Comparison of ENCODE assay signal across 21 cellular contexts in the genomic region with DNA sequence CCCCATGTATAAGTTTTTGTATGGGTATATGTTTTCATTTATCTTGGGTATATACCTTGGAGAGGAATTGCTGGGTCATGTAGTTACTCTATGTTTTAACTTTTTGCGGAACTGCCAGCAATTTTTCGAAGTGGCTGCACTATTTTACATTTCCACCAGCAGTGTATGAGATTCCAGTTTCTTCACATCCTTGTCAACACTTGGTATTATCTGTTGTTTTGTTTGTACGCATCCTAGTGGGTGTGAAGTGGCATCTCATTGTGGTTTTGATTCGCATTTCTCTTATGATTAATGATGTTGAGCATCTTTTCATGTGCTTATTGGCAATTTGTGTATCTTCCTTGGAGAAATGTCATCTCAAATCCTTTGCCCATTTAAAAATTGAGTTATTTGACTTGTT.
"Had no signal": no experiment of that assay in that cellular context is flagged by ENCODE, and none has a peak within 500 bp of the region (broad histone marks: within the 10 kb centered on the region; RNA-seq: fewer than 3 reads in every experiment).

No MANE protein-coding gene starts in this region.

- H3K4me1 Mint-ChIP-seq: WTC11 had no signal

- H3K27me3 Mint-ChIP-seq: activated CD8-positive, alpha-beta T cell treated with anti-CD3 and anti-CD28 coated beads for 36 hours; natural killer cell treated with Interleukin-12 subunit alpha and Interleukin-12 subunit beta and Interleukin-15 and Interleukin-18, amount 100 ng/mL, for 72 hours; stimulated activated naive CD8-positive, alpha-beta T cell treated with anti-CD3 and anti-CD28 coated beads, Interleukin-15, Interleukin-2, amounts not matched to agents 100 ng/mL and 50 ng/mL, for 24 hours had no signal

- ATAC-seq: foreskin keratinocyte, upper lobe of right lung, WTC11 had no signal

- H3K4me3 ChIP-seq: left ventricle myocardium inferior, upper lobe of right lung had no signal

- H3K9me3 ChIP-seq: upper lobe of right lung had no signal

- DNase-seq: activated CD4-positive, alpha-beta T cell treated with anti-CD3 and anti-CD28 coated beads for 48 hours; activated CD8-positive, alpha-beta T cell treated with anti-CD3 and anti-CD28 coated beads for 36 hours; activated effector memory CD4-positive, alpha-beta T cell treated with Interleukin-2 at 50 U/mL for 16 hours; activated T-cell treated with anti-CD3 and anti-CD28 coated beads for 4 hours; cerebellar nuclear complex; effector CD8-positive, alpha-beta T cell; foreskin keratinocyte; glutamatergic neuron; hypothalamus; kidney; left ventricle myocardium inferior; nucleus accumbens; posterior cingulate gyrus; retina; stimulated activated CD4-positive, alpha-beta T cell treated with anti-CD3 and anti-CD28 coated beads, Interleukin-15, amount 100 ng/mL, for 24 hours; stimulated activated CD4-positive, alpha-beta T cell treated with anti-CD3 and anti-CD28 coated beads, Interleukin-4, amount 100 ng/mL, for 24 hours; upper lobe of right lung had no signal

- H3K4me3 Mint-ChIP-seq: WTC11 had no signal

- H3K27me3 ChIP-seq: foreskin keratinocyte, upper lobe of right lung had no signal

- H3K27ac ChIP-seq: foreskin keratinocyte, left ventricle myocardium inferior, upper lobe of right lung had no signal

- H3K36me3 Mint-ChIP-seq: natural killer cell treated with Interleukin-12 subunit alpha and Interleukin-12 subunit beta and Interleukin-15 and Interleukin-18, amount 100 ng/mL, for 72 hours; WTC11 had no signal

- H3K9me3 Mint-ChIP-seq: activated naive CD4-positive, alpha-beta T cell treated with anti-CD3 and anti-CD28 coated beads, Interleukin-2, amount 50 U/mL, for 72 hours; natural killer cell treated with Interleukin-12 subunit alpha and Interleukin-12 subunit beta and Interleukin-15 and Interleukin-18, amount 100 ng/mL, for 72 hours; stimulated activated naive CD8-positive, alpha-beta T cell treated with anti-CD3 and anti-CD28 coated beads, Interleukin-15, Interleukin-2, amounts not matched to agents 100 ng/mL and 50 ng/mL, for 24 hours; WTC11 had no signal

- H3K27ac Mint-ChIP-seq: WTC11 had no signal

- H3K36me3 ChIP-seq: left ventricle myocardium inferior, upper lobe of right lung had no signal
